ENCODE assay signal across 9 cellular contexts in the genomic region with DNA sequence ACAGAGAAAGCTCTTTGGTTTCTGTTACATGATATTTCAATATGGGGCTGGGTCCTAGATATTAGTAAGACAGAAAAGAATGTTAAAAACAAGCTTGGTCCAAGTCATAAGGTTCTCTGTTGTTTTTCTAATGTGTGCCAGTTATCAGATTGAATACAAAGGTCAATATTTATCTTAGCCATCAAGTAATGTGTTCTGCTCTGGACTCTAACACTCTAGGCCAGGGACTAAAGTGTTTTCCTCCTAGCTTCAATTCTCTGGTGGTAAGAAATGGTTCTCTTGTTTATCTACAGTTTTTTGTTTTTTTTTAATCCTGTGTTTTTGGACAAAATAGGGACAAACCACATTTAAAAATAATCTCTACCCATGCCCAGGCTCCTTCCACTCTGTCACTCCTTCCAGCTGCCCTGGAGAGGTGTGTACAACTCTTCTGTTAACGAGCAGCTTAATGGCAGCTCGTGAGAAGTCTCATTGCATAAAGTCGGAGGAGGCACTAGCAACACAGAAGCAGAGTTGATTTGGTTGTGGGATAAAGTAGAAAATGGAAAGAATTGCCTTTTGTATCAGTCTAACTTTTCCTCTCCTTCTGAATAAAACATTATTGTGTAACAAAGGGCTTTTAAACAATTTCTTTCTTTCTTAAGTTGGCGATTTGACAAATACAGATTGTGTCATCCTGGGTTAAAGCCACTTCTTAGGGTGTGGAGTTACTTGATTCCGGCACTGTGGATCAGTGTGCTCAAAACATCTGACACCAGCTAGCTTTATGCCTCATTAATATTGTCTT. TPM values are rescaled to one million over a fixed set of nuclear protein-coding genes. Genes with fewer than 3 reads are reported as not detected.
A peak's percentile ranks its signal among the peaks of the same experiment; 100 is the strongest.
DNase-seq lines count a peak whose midpoint lies in the region; FAIRE-seq and TF ChIP-seq lines count a peak whose summit lies in the region.
"Had no signal": no experiment of that assay in that cellular context is flagged by ENCODE, and none has a peak within 500 bp of the region (broad histone marks: within the 10 kb centered on the region; RNA-seq: fewer than 3 reads in every experiment).

No MANE protein-coding gene starts in this region.

- TF ChIP-seq CTCF in fibroblast of mammary gland (conservative IDR thresholded peaks at IDR 0.05; ENCODE audit: control insufficient read depth, insufficient read depth, low read depth, low read length) (no peak), parathyroid adenoma (IDR thresholded peaks at IDR 0.05) (no peak)

- DNase-seq in COLO668 (lab: John Stamatoyannopoulos, UW; ENCODE audit: unreplicated experiment) = peak; percentile 15
- DNase-seq in NCI-H460 (ENCODE audit: extremely low read depth, low read depth) = peak; percentile 61
- DNase-seq in fibroblast of mammary gland (ENCODE audit: low read depth) = peak; percentile 92
- DNase-seq in GM12891 (ENCODE audit: insufficient read length, low spot score) = no peak
- DNase-seq in NCI-H226 = no peak
- DNase-seq in ecto neural progenitor cell (ENCODE audit: low spot score) = no peak
- DNase-seq in HuH-7.5 (ENCODE audit: low spot score) = no peak
- DNase-seq: effector CD8-positive, alpha-beta T cell had no signal

- no peak overlapping the region for H3K9ac ChIP-seq in parathyroid adenoma

- H3K4me2 ChIP-seq in parathyroid adenoma (ENCODE audit: low read length) = no peak overlapping the region

- H3K27me3 ChIP-seq in parathyroid adenoma (ENCODE audit: control insufficient read depth, insufficient read depth, low read length) = no peaks in the 10 kb centered on the region

- H3K4me1 ChIP-seq in parathyroid adenoma = peaks cover 3% of the 10 kb centered on the region

- peak overlapping the region; percentile 53 for H2AFZ ChIP-seq in parathyroid adenoma

- no peaks in the 10 kb centered on the region for H3K9me3 ChIP-seq in parathyroid adenoma (ENCODE audit: control insufficient read depth, low read length)

- H3K4me3 ChIP-seq in fibroblast of mammary gland (ENCODE audit: control insufficient read depth, low read depth, low read length) (no peak overlapping the region), parathyroid adenoma (ENCODE audit: low read depth, low read length) (no peak overlapping the region)

- no peak for FAIRE-seq in GM12891 (lab: Jason Lieb, UNC)

- no peaks in the 10 kb centered on the region for H3K36me3 ChIP-seq in parathyroid adenoma (ENCODE audit: control insufficient read depth, insufficient read depth, low read length)

- no peaks in the 10 kb centered on the region for H3K79me2 ChIP-seq in parathyroid adenoma

- H3K27ac ChIP-seq in parathyroid adenoma = peak overlapping the region; percentile 43

- TF ChIP-seq POLR2A in GM12891 (IDR thresholded peaks at IDR 0.05; ENCODE audit: low read depth, low read length) = no peak

TF ChIP-seq in GM12891, 5 proteins besides CTCF, POLR2A, EP300 and RAD21:
- no peak for TF ChIP-seq SPI1 (IDR thresholded peaks at IDR 0.05; ENCODE audit: low read depth, low read length)
- no peak for TF ChIP-seq POU2F2 (IDR thresholded peaks at IDR 0.05; ENCODE audit: low read depth, low read length)
- no peak for TF ChIP-seq PAX5 (IDR thresholded peaks at IDR 0.05; ENCODE audit: insufficient read depth, low read length, severe bottlenecking)
- no peak for TF ChIP-seq POLR2AphosphoS5 (IDR thresholded peaks at IDR 0.05; ENCODE audit: low read depth, low read length)
- no peak for TF ChIP-seq TAF1 (IDR thresholded peaks at IDR 0.05; ENCODE audit: low read depth, low read length)

RNA-seq across cellular contexts. Expression of a gene that starts 8.0 kb away (rescaled TPM):
- 25.6 and 26.3 TPM in 2 replicates for total RNA-seq in NCI-H460 (2014; rRNA removed; shearing (Covaris generic))
- polyA plus RNA-seq in NCI-H460 (2014; cell fraction: nucleus; rRNA removed) = 14.5 and 28.3 TPM in 2 replicates
- polyA plus RNA-seq in GM12891 (2012; ENCODE audit: low read depth, missing spikeins) = 3.9 TPM

Comparison
In these comparisons a context has a peak if more than half of its experiments do, and no peak if none do; other contexts are left out.
1. DNase-seq: peak in COLO668 (single experiment), NCI-H460 (single experiment) and fibroblast of mammary gland (single experiment); none in GM12891 (single experiment), NCI-H226 (single experiment), ecto neural progenitor cell (single experiment) and HuH-7.5 (single experiment).